ENCODE assay signal across 22 cellular contexts in genomic region chr10:132403511-132404168, GRCh38. TPM values are rescaled to one million over a fixed set of nuclear protein-coding genes. Genes with fewer than 3 reads are reported as not detected.
A peak's percentile ranks its signal among the peaks of the same experiment; 100 is the strongest.
DNase-seq lines count a peak whose midpoint lies in the region; ATAC-seq, FAIRE-seq and TF ChIP-seq lines count a peak whose summit lies in the region.
"Had no signal": no experiment of that assay in that cellular context is flagged by ENCODE, and none has a peak within 500 bp of the region (broad histone marks: within the 10 kb centered on the region; RNA-seq: fewer than 3 reads in every experiment).

No MANE protein-coding gene starts in this region.

- peak overlapping the region; percentile 96 for H2BK5ac ChIP-seq in trophoblast cell (ENCODE audit: low read depth, low read length, poor library complexity)

- H3K9ac ChIP-seq in kidney (ENCODE audit: low read length in 2 of 2) (no peak overlapping the region), trophoblast cell (ENCODE audit: low read length) (no peak overlapping the region)

- H3K27me3 ChIP-seq in trophoblast cell (ENCODE audit: insufficient read depth, low read length): no peaks in the 10 kb centered on the region
- H3K27me3 ChIP-seq: breast epithelium, tibial nerve had no signal

- H3K9me3 ChIP-seq in kidney (ENCODE audit: control insufficient read depth in 1 of 2, low read length in 2 of 2) (no peaks in the 10 kb centered on the region), trophoblast cell (ENCODE audit: insufficient read depth, low read depth, low read length) (peaks cover 2% of the 10 kb centered on the region)
- H3K9me3 ChIP-seq: breast epithelium, tibial nerve had no signal

- DNase-seq in ELF-1 (ENCODE audit: low read depth, low spot score) (peak; percentile 76), WTC11 (ENCODE audit: low spot score) (no peak), kidney (peak; percentile 74), trophoblast cell (peak; percentile 93), midbrain (lab: John Stamatoyannopoulos, UW) (no peak), LoVo (ENCODE audit: low spot score) (no peak)
- DNase-seq in stimulated activated CD4-positive, alpha-beta T cell treated with anti-CD3 and anti-CD28 coated beads, Interleukin-4, amount 100 ng/mL, for 1 hour: no peak
- DNase-seq: activated CD8-positive, alpha-beta T cell treated with anti-CD3 and anti-CD28 coated beads, Interleukin-2, amount 10 ng/mL, durations not matched to agents 7 days and 5 days; activated T-cell treated with anti-CD3 and anti-CD28 coated beads, Interleukin-2, amount 50 U/mL, for 72 hours; COR-L47; EL; KBM-7; NCI-H2081 treated with DMSO at 0.1 percent for 48 hours had no signal

- peaks cover 34% of the 10 kb centered on the region for H3K4me1 Mint-ChIP-seq in WTC11
- H3K4me1 Mint-ChIP-seq: neural crest cell had no signal

- ATAC-seq in WTC11: no peak
- ATAC-seq: activated CD8-positive, alpha-beta T cell treated with anti-CD3 and anti-CD28 coated beads, Interleukin-2, amount 10 ng/mL, durations not matched to agents 7 days and 5 days; activated T-cell treated with anti-CD3 and anti-CD28 coated beads, Interleukin-2, amount 50 U/mL, for 72 hours; stimulated activated effector memory CD8-positive, alpha-beta T cell treated with anti-CD3 and anti-CD28 coated beads, Interleukin-12 subunit alpha, Interleukin-12 subunit beta, amount 100 ng/mL, for 72 hours had no signal

- H3K4me3 ChIP-seq in kidney (ENCODE audit: low read length in 2 of 2) (no peak overlapping the region), trophoblast cell (ENCODE audit: low read depth, low read length) (no peak overlapping the region)
- H3K4me3 ChIP-seq: breast epithelium, tibial nerve had no signal

- intact Hi-C loops in kidney (cut with DNase I): no loop called here

- H3K4ac ChIP-seq in trophoblast cell (ENCODE audit: low read depth, low read length): peak overlapping the region; percentile 84

- TF ChIP-seq CTCF in WTC11 (IDR thresholded peaks at IDR 0.05): no peak
- no peak for TF ChIP-seq CTCF in kidney (IDR thresholded peaks at IDR 0.05; ENCODE audit: borderline replicate concordance, extremely low read depth, insufficient read depth)

- H3K36me3 Mint-ChIP-seq in WTC11: peaks cover 6% of the 10 kb centered on the region; the same call in 1 of the 2 replicates
- H3K36me3 Mint-ChIP-seq: activated naive CD8-positive, alpha-beta T cell had no signal

- no peak overlapping the region for H3K4me3 Mint-ChIP-seq in WTC11
- H3K4me3 Mint-ChIP-seq: activated CD8-positive, alpha-beta T cell treated with anti-CD3 and anti-CD28 coated beads, Interleukin-2, amount 10 ng/mL, durations not matched to agents 7 days and 5 days; activated naive CD8-positive, alpha-beta T cell; activated T-cell treated with anti-CD3 and anti-CD28 coated beads, Interleukin-2, amount 50 U/mL, for 72 hours; dendritic cell treated with granulocyte-macrophage colony-stimulating factor and Interleukin-4, amounts not matched to agents 40 ng/mL and 50 ng/mL, for 4 days; neural crest cell; stimulated activated effector memory CD8-positive, alpha-beta T cell treated with anti-CD3 and anti-CD28 coated beads, Interleukin-12 subunit alpha, Interleukin-12 subunit beta, amount 100 ng/mL, for 72 hours; T-helper 1 cell treated with Interleukin-12 subunit alpha and Interleukin-12 subunit beta and Interleukin-4 antibody, amounts not matched to agents 30 μg/mL and 1 μg/mL, for 36 hours had no signal

- FAIRE-seq in kidney (lab: Jason Lieb, UNC): no peak
- FAIRE-seq: H54 had no signal

- H3K79me1 ChIP-seq in trophoblast cell (ENCODE audit: low read length): peaks cover 79% of the 10 kb centered on the region

- H3K27ac ChIP-seq in kidney (ENCODE audit: low read depth in 2 of 2, low read length in 2 of 2): no peak overlapping the region
- H3K27ac ChIP-seq in trophoblast cell (ENCODE audit: low read depth, low read length): peak overlapping the region; percentile 96
- H3K27ac ChIP-seq: breast epithelium, HL-60, tibial nerve had no signal

- H2BK120ac ChIP-seq in trophoblast cell (ENCODE audit: insufficient read depth, low read length, poor library complexity): peak overlapping the region; percentile 97

- H3K4me1 ChIP-seq in kidney (ENCODE audit: control insufficient read depth in 1 of 2, insufficient read depth in 1 of 2, low read depth in 1 of 2, low read length in 2 of 2) (peaks cover 9 to 45% of the 10 kb centered on the region in 2 donors), trophoblast cell (ENCODE audit: control insufficient read depth in 1 of 2, insufficient read depth in 2 of 2, low read length in 2 of 2) (peaks cover 81 to 93% of the 10 kb centered on the region in 2 experiments)

- H3K79me2 ChIP-seq in trophoblast cell (ENCODE audit: control insufficient read depth, insufficient read depth, low read length, poor library complexity): peaks cover 76% of the 10 kb centered on the region

- H3K18ac ChIP-seq in trophoblast cell (ENCODE audit: low read length): peak overlapping the region; percentile 95

- peak overlapping the region; percentile 94 for H2AK5ac ChIP-seq in trophoblast cell (ENCODE audit: low read length)

- H3K9me3 Mint-ChIP-seq in WTC11: no peaks in the 10 kb centered on the region
- H3K9me3 Mint-ChIP-seq: activated T-cell treated with anti-CD3 and anti-CD28 coated beads, Interleukin-2, amount 50 U/mL, for 72 hours; dendritic cell treated with granulocyte-macrophage colony-stimulating factor and Interleukin-4, amounts not matched to agents 40 ng/mL and 50 ng/mL, for 4 days; neural crest cell; stimulated activated effector memory CD8-positive, alpha-beta T cell treated with anti-CD3 and anti-CD28 coated beads, Interleukin-12 subunit alpha, Interleukin-12 subunit beta, amount 100 ng/mL, for 72 hours; T-helper 1 cell treated with Interleukin-12 subunit alpha and Interleukin-12 subunit beta and Interleukin-4 antibody, amounts not matched to agents 30 μg/mL and 1 μg/mL, for 36 hours had no signal

- CTCF ChIA-PET in WTC11 (lab: Charles Lee): interaction anchor here (0.6 to 4.2 kb wide), 4 partner anchors 16 to 157 kb away, joined by 3 to 63 read pairs (median 4); no protein-coding TSS in a partner anchor

- peak overlapping the region; percentile 41 for H2AFZ ChIP-seq in trophoblast cell (ENCODE audit: insufficient read depth, low read length, poor library complexity)

- peak overlapping the region; percentile 28 for H4K12ac ChIP-seq in trophoblast cell (ENCODE audit: low read depth, low read length)

- POLR2A ChIA-PET in WTC11 (lab: Charles Lee): no interaction called here

- H4K8ac ChIP-seq in trophoblast cell (ENCODE audit: low read depth, low read length): peak overlapping the region; percentile 82

- H3K27ac Mint-ChIP-seq in WTC11: peak overlapping the region; percentile 96
- H3K27ac Mint-ChIP-seq: activated CD8-positive, alpha-beta T cell treated with anti-CD3 and anti-CD28 coated beads, Interleukin-2, amount 10 ng/mL, durations not matched to agents 7 days and 5 days; activated naive CD8-positive, alpha-beta T cell; activated T-cell treated with anti-CD3 and anti-CD28 coated beads, Interleukin-2, amount 50 U/mL, for 72 hours; dendritic cell treated with granulocyte-macrophage colony-stimulating factor and Interleukin-4, amounts not matched to agents 40 ng/mL and 50 ng/mL, for 4 days; stimulated activated effector memory CD8-positive, alpha-beta T cell treated with anti-CD3 and anti-CD28 coated beads, Interleukin-12 subunit alpha, Interleukin-12 subunit beta, amount 100 ng/mL, for 72 hours; T-helper 1 cell treated with Interleukin-12 subunit alpha and Interleukin-12 subunit beta and Interleukin-4 antibody, amounts not matched to agents 30 μg/mL and 1 μg/mL, for 36 hours had no signal

- H2BK12ac ChIP-seq in trophoblast cell (ENCODE audit: low read length): peak overlapping the region; percentile 91

- no peak overlapping the region for H3K23ac ChIP-seq in trophoblast cell (ENCODE audit: low read length)

- peaks cover 0 to 7% of the 10 kb centered on the region in 2 donors for H3K36me3 ChIP-seq in kidney (ENCODE audit: control insufficient read depth in 1 of 2, insufficient read depth in 2 of 2, low read length in 2 of 2)
- H3K36me3 ChIP-seq in trophoblast cell (ENCODE audit: control insufficient read depth in 1 of 2, insufficient read depth in 2 of 2, low read length in 2 of 2): peaks cover 34 to 40% of the 10 kb centered on the region in 2 experiments
- H3K36me3 ChIP-seq: breast epithelium had no signal

- H4K91ac ChIP-seq in trophoblast cell (ENCODE audit: low read depth, low read length): peak overlapping the region; percentile 96

- peak overlapping the region; percentile 96 for H3K14ac ChIP-seq in trophoblast cell (ENCODE audit: low read length)

- H3K27me3 Mint-ChIP-seq in WTC11 (ENCODE audit: low read depth): no peaks in the 10 kb centered on the region
- H3K27me3 Mint-ChIP-seq: activated naive CD8-positive, alpha-beta T cell; dendritic cell treated with granulocyte-macrophage colony-stimulating factor and Interleukin-4, amounts not matched to agents 40 ng/mL and 50 ng/mL, for 4 days had no signal

- H3K4me2 ChIP-seq in trophoblast cell (ENCODE audit: low read length): peak overlapping the region; percentile 40

- WGBS in trophoblast cell (ENCODE audit: extremely low coverage, insufficient coverage, insufficient read length): no CpG with 5 or more reads among the region's 25 CpGs

TF ChIP-seq in WTC11, 78 proteins besides CTCF, POLR2A, EP300 and RAD21 (continues in another document):
- TF ChIP-seq TP53 (CRISPR knock-in tag; IDR thresholded peaks at IDR 0.05): no peak
- no peak for TF ChIP-seq ZNF263 (CRISPR knock-in tag; IDR thresholded peaks at IDR 0.05; ENCODE audit: low read depth)
- no peak for TF ChIP-seq CREM (CRISPR knock-in tag; IDR thresholded peaks at IDR 0.05)
- TF ChIP-seq ZNF512 (CRISPR knock-in tag; IDR thresholded peaks at IDR 0.05; ENCODE audit: borderline replicate concordance): no peak

RNA-seq across cellular contexts. Expression of gene PWWP2B, which starts 6.6 kb away (rescaled TPM):
- 12.2 to 14.1 TPM (median 13.6 TPM) in 3 replicates for total RNA-seq in WTC11 (2021)
- 24.3 TPM for total RNA-seq in kidney
- 12.9 TPM for polyA plus RNA-seq in kidney (ENCODE audit: insufficient read depth, low read depth, low replicate concordance)
- 57.0 and 60.9 TPM in 2 replicates for polyA plus RNA-seq in trophoblast cell (2013)

Comparison
In these comparisons a context has a peak if more than half of its experiments do, and no peak if none do; other contexts are left out.
1. DNase-seq: peak in ELF-1 (single experiment), kidney (single experiment) and trophoblast cell (2 of 2); none in WTC11 (single experiment), stimulated activated CD4-positive, alpha-beta T cell treated with anti-CD3 and anti-CD28 coated beads, Interleukin-4, amount 100 ng/mL, for 1 hour (single experiment), midbrain (single experiment) and LoVo (single experiment).